ENCODE assay signal across 8 cellular contexts in genomic region chr1:1307261-1307907, GRCh38. TPM values are rescaled to one million over a fixed set of nuclear protein-coding genes. Genes with fewer than 3 reads are reported as not detected.
DNase-seq lines count a peak whose midpoint lies in the region; ATAC-seq and TF ChIP-seq lines count a peak whose summit lies in the region.

No MANE protein-coding gene starts in this region.

- 1 to 5% methylated on average over 33 to 79 of the region's 79 CpGs for WGBS in lung, 2 donors

- ATAC-seq in GM19452 (IDR thresholded peaks at IDR 0.05; ENCODE audit: unreplicated experiment) (peak; percentile 7), lung (ENCODE audit: insufficient read depth, low FRiP score) (no peak)
- ATAC-seq in central memory CD8-positive, alpha-beta T cell (replicated peaks; ENCODE audit: extremely low read depth, poor library complexity, severe bottlenecking), result no peak

- H3K9me3 ChIP-seq in BE2C (no peaks in the 10 kb centered on the region), lung (ENCODE audit: control insufficient read depth in 2 of 2, insufficient read depth in 1 of 2, low read length in 1 of 2) (no peaks in the 10 kb centered on the region), uterus (no peaks in the 10 kb centered on the region)

- no peak overlapping the region for H3K27ac Mint-ChIP-seq in central memory CD8-positive, alpha-beta T cell (ENCODE audit: low read depth)

- H3K27me3 ChIP-seq in BE2C (no peaks in the 10 kb centered on the region), lung (ENCODE audit: control insufficient read depth, insufficient read depth) (no peaks in the 10 kb centered on the region), uterus (no peaks in the 10 kb centered on the region)

- H3K27me3 Mint-ChIP-seq in central memory CD8-positive, alpha-beta T cell, result no peaks in the 10 kb centered on the region

- H3K4me1 Mint-ChIP-seq in central memory CD8-positive, alpha-beta T cell, result peaks cover 16% of the 10 kb centered on the region

- intact Hi-C loops in uterus (cut with DNase I; ENCODE audit: low total_unique reads), result loop anchor here (10.0 kb wide), 1 partner anchor 47 kb away; the partner anchor contains the start of gene MXRA8

- DNase-seq in BE2C (no peak), lung (ENCODE audit: low spot score) (peak; percentile 46), uterus (peak in 1 of 2 donors; percentile 58), NCI-H1092 treated with DMSO at 0.1 percent for 48 hours (lab: John Stamatoyannopoulos, UW) (no peak), retina (no peak)
- DNase-seq in central memory CD8-positive, alpha-beta T cell (ENCODE audit: low spot score in 2 of 2), result no peak

- H3K27ac ChIP-seq in lung (ENCODE audit: low read depth in 1 of 2, low read length in 1 of 2), result peak overlapping the region; percentile 85 to 88
- peak overlapping the region; percentile 87 to 94 for H3K27ac ChIP-seq in uterus

- no peaks in the 10 kb centered on the region for H3K9me3 Mint-ChIP-seq in central memory CD8-positive, alpha-beta T cell

- no peak for TF ChIP-seq RAD21 in Ishikawa (IDR thresholded peaks at IDR 0.05; ENCODE audit: low read depth)

- H3K4me1 ChIP-seq in BE2C (peaks cover 9% of the 10 kb centered on the region), lung (ENCODE audit: control insufficient read depth in 2 of 2, insufficient read depth in 2 of 2, low read length in 2 of 2) (peaks cover 13 to 33% of the 10 kb centered on the region in 2 donors), uterus (peaks cover 0 to 36% of the 10 kb centered on the region in 2 donors)

- peak in 1 of 2 donors; percentile 40 for TF ChIP-seq POLR2A in uterus (IDR thresholded peaks at IDR 0.05)

- H3K36me3 Mint-ChIP-seq in central memory CD8-positive, alpha-beta T cell (ENCODE audit: insufficient read depth), result peaks cover 20% of the 10 kb centered on the region

- H3K4me3 ChIP-seq in BE2C (ENCODE audit: low read depth, low read length), result peak overlapping the region; percentile 90
- peak overlapping the region; percentile 69 for H3K4me3 ChIP-seq in lung
- peak overlapping the region; percentile 37 to 66 for H3K4me3 ChIP-seq in uterus

- H3K4me3 Mint-ChIP-seq in central memory CD8-positive, alpha-beta T cell, result peak overlapping the region; percentile 84

- H3K36me3 ChIP-seq in BE2C, result peaks cover 30% of the 10 kb centered on the region
- H3K36me3 ChIP-seq in lung (ENCODE audit: control insufficient read depth in 2 of 2, insufficient read depth in 2 of 2, low read length in 2 of 2), result peaks cover 0 to 23% of the 10 kb centered on the region in 2 donors
- H3K36me3 ChIP-seq in uterus, result no peaks in the 10 kb centered on the region

- TF ChIP-seq EP300 in Ishikawa (IDR thresholded peaks at IDR 0.05; ENCODE audit: borderline replicate concordance), result no peak

- TF ChIP-seq CTCF in BE2C (IDR thresholded peaks at IDR 0.05; ENCODE audit: low read depth, low read length) (no peak), lung (IDR thresholded peaks at IDR 0.05; ENCODE audit: control extremely low read depth, extremely low read depth) (no peak), uterus (IDR thresholded peaks at IDR 0.05) (no peak)

TF ChIP-seq in Ishikawa, 13 proteins besides CTCF, POLR2A, EP300 and RAD21:
- TF ChIP-seq TAF1 (IDR thresholded peaks at IDR 0.05; ENCODE audit: low read depth) (no peak), EGR1 (IDR thresholded peaks at IDR 0.05) (peak; percentile 86), YY1 (IDR thresholded peaks at IDR 0.05; ENCODE audit: low read depth) (no peak), USF1 (IDR thresholded peaks at IDR 0.05) (no peak), ZBTB7A (IDR thresholded peaks at IDR 0.05; ENCODE audit: low read depth) (peak; percentile 56), CEBPB (IDR thresholded peaks at IDR 0.05) (no peak), FOXM1 (IDR thresholded peaks at IDR 0.05; ENCODE audit: borderline replicate concordance, low read depth) (no peak), NFIC (IDR thresholded peaks at IDR 0.05) (no peak), MAX (IDR thresholded peaks at IDR 0.05) (no peak), REST (IDR thresholded peaks at IDR 0.05; ENCODE audit: low read depth) (no peak)

RNA-seq across cellular contexts. Expression of gene ACAP3, which starts 0.3 kb away (rescaled TPM):
- 526 TPM for polyA plus RNA-seq in BE2C (2012; ENCODE audit: insufficient read depth, insufficient read length, low read depth)
- total RNA-seq in lung (10 to 100 TPM; 33.6 to 62.8 TPM), uterus (10 to 100 TPM; 11.2 to 98.5 (median 44.0) TPM)
- 10 to 100 TPM; 18.7 to 42.0 TPM for polyA plus RNA-seq in lung

RNA-seq across cellular contexts. Expression of gene PUSL1, which starts 1.0 kb away (rescaled TPM):
- polyA plus RNA-seq in BE2C (2012; ENCODE audit: insufficient read depth, insufficient read length, low read depth), result 58.9 TPM
- total RNA-seq in lung, result 10 to 100 TPM; 11.3 to 21.1 TPM
- polyA plus RNA-seq in lung, result 10 to 100 TPM; 16.1 to 23.7 TPM
- total RNA-seq in uterus, result 10 to 100 TPM; 14.7 to 34.1 (median 24.3) TPM

RNA-seq across cellular contexts. Expression of gene INTS11, which starts 17.1 kb away (rescaled TPM):
- polyA plus RNA-seq in BE2C (2012; ENCODE audit: insufficient read depth, insufficient read length, low read depth), result 605 TPM
- 100 to 1,000 TPM in 1 of 2 donors, 10 to 100 TPM in 1; 89.8 to 102 TPM for total RNA-seq in lung
- polyA plus RNA-seq in lung, result 100 to 1,000 TPM in 1 of 2 donors, 10 to 100 TPM in 1; 91.2 to 130 TPM
- total RNA-seq in uterus, result 100 to 1,000 TPM in 2 of 4 donors, 10 to 100 TPM in 2; 45.6 to 277 (median 130) TPM

RNA-seq across cellular contexts. Expression of gene CPTP, which starts 17.2 kb away (rescaled TPM):
- 25.3 TPM for polyA plus RNA-seq in BE2C (2012; ENCODE audit: insufficient read depth, insufficient read length, low read depth)
- total RNA-seq in lung (10 to 100 TPM; 14.2 to 24.2 TPM), uterus (10 to 100 TPM in 2 of 4 donors, 1 to 10 TPM in 2; 3.5 to 23.9 (median 16.4) TPM)
- 10 to 100 TPM; 10.9 to 32.0 TPM for polyA plus RNA-seq in lung

RNA-seq across cellular contexts. Expression of gene TAS1R3, which starts 23.7 kb away (rescaled TPM):
- 8.0 TPM for polyA plus RNA-seq in BE2C (2012; ENCODE audit: insufficient read depth, insufficient read length, low read depth)
- total RNA-seq in lung, result 1 to 10 TPM in 1 of 2 donors, under 1 TPM in 1; 0.67 to 1.3 TPM
- under 1 TPM; 0.13 to 0.43 TPM for polyA plus RNA-seq in lung
- under 1 TPM in 2 of 4 donors, not detected in 2; 0.14 to 0.34 TPM for total RNA-seq in uterus
